Comparison of ENCODE assay signal across 8 cellular contexts in the genomic region with DNA sequence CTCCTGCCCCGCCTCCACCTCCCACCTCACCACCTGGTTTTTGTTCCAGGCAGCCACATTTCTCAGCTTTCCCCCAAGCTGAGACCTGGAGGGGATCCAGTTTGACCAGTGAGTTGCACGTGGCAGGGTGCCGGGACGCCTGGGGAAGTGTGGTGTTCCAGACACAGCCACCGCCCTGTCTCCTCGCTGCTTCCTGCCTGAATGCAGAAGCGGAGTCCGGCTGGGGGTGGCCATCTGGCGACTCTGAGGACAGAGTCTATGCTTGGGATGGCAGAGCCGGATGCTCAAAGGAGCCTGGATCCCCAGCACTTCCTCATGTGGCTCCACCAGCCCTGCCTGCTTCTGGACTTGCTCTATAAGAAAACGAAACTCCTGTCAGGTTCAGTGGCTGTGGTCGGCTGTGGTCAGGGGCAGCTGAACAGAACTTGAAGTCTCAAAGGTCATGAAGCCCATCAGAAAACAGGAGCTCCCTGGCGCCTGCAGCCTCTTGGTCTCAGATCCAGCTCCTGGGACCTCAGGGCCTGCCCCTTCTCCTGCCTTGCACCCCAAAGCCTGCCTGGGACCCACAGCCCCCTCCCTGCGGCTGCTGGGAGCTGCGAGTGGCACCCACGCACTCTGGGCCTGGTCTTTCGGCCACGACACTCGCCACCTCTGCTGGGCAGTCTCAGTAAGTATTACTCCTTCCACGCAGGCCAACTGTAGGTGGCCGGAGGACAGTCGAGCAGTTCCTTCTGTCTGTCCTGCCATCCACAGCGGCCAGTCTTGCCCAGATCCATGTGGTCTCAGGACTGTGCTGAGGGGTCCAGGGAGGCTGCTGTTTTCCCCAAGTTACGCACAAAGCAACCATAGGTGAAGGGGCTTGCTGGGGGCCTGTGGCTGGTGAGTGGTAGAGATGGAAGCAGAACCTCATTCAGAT.
DNase-seq lines count a peak whose midpoint lies in the region; ATAC-seq and TF ChIP-seq lines count a peak whose summit lies in the region.

No MANE protein-coding gene starts in this region.

- H3K9me3 Mint-ChIP-seq in type B pancreatic cell: no peaks in the 10 kb centered on the region

- peak; percentile 15 for DNase-seq in NOMO-1 treated with dmso at 0.1 percent for 144 hours (lab: John Stamatoyannopoulos, UW; ENCODE audit: unreplicated experiment)
- DNase-seq in putamen (ENCODE audit: low spot score): peak; percentile 47
- no peak for DNase-seq in HCEC 1CT
- DNase-seq in type B pancreatic cell (ENCODE audit: extremely low spot score, unreplicated experiment): no peak
- no peak for DNase-seq in NCI-H2171 treated with DMSO at 0.1 percent for 48 hours (lab: John Stamatoyannopoulos, UW)

- WGBS in gastroesophageal sphincter (ENCODE audit: low coverage in 1 of 2), 2 donors: 51% methylated on average over 6 of the region's 24 CpGs; no CpG with 5 or more reads in 1 of the 2 donors

- TF ChIP-seq EP300 in gastroesophageal sphincter (IDR thresholded peaks at IDR 0.05): no peak

- no peak for TF ChIP-seq CTCF in gastroesophageal sphincter (IDR thresholded peaks at IDR 0.05)
- no peak for TF ChIP-seq CTCF in type B pancreatic cell (conservative IDR thresholded peaks at IDR 0.05)

- TF ChIP-seq POLR2A in gastroesophageal sphincter (IDR thresholded peaks at IDR 0.05): peak in 1 of 2 donors; percentile 14

- peaks cover 10% of the 10 kb centered on the region for H3K4me1 Mint-ChIP-seq in type B pancreatic cell (ENCODE audit: unreplicated experiment)

- no peaks in the 10 kb centered on the region for H3K36me3 Mint-ChIP-seq in type B pancreatic cell

- H3K4me3 Mint-ChIP-seq in type B pancreatic cell: no peak overlapping the region

- H3K4me1 ChIP-seq in gastroesophageal sphincter: peaks cover 0 to 63% (median 37%) of the 10 kb centered on the region in 3 donors

- no peaks in the 10 kb centered on the region for H3K27me3 ChIP-seq in gastroesophageal sphincter

- no peaks in the 10 kb centered on the region for H3K9me3 ChIP-seq in gastroesophageal sphincter

- H3K27me3 Mint-ChIP-seq in type B pancreatic cell: peaks cover 4% of the 10 kb centered on the region

- H3K27ac Mint-ChIP-seq in type B pancreatic cell: no peak overlapping the region

- ATAC-seq in GM18861 (IDR thresholded peaks at IDR 0.05; ENCODE audit: unreplicated experiment) (peak; percentile 87), HG02642 (IDR thresholded peaks at IDR 0.05; ENCODE audit: poor library complexity, unreplicated experiment) (peak; percentile 86), gastroesophageal sphincter (peak; percentile 70)

- H3K4me3 ChIP-seq in gastroesophageal sphincter: peak overlapping the region in 1 of 2 donors; percentile 21

- H3K36me3 ChIP-seq in gastroesophageal sphincter: no peaks in the 10 kb centered on the region

- peak overlapping the region; percentile 16 to 90 (median 86) for H3K27ac ChIP-seq in gastroesophageal sphincter

Comparison
In these comparisons a context has a peak if more than half of its experiments do, and no peak if none do; other contexts are left out.
1. DNase-seq: peak in NOMO-1 treated with dmso at 0.1 percent for 144 hours (single experiment) and putamen (single experiment); none in HCEC 1CT (single experiment), type B pancreatic cell (single experiment) and NCI-H2171 treated with DMSO at 0.1 percent for 48 hours (single experiment).
2. Peak in every context shown above with its lines, with median percentiles within 50 percentile points of each other: ATAC-seq.